8 cellular contexts compared by ENCODE assay signal in genomic region chr6:52263709-52264320, GRCh38. TPM values are rescaled to one million over a fixed set of nuclear protein-coding genes. Genes with fewer than 3 reads are reported as not detected.
A peak's percentile ranks its signal among the peaks of the same experiment; 100 is the strongest.
DNase-seq lines count a peak whose midpoint lies in the region; ATAC-seq and TF ChIP-seq lines count a peak whose summit lies in the region.

No MANE protein-coding gene starts in this region.

- no peaks in the 10 kb centered on the region for H3K27me3 Mint-ChIP-seq in activated CD4-positive, alpha-beta memory T cell treated with anti-CD3 and anti-CD28 coated beads for 36 hours

- intact Hi-C loops in activated CD4-positive, alpha-beta memory T cell treated with anti-CD3 and anti-CD28 coated beads for 36 hours (cut with micrococcal nuclease) = loop anchor here (1.0 to 2.0 kb wide), 2 partner anchors 51 to 101 kb away; no protein-coding TSS in a partner anchor

- H3K4me3 Mint-ChIP-seq in activated CD4-positive, alpha-beta memory T cell treated with anti-CD3 and anti-CD28 coated beads for 36 hours = no peak overlapping the region

- peaks cover 63% of the 10 kb centered on the region for H3K36me3 Mint-ChIP-seq in activated CD4-positive, alpha-beta memory T cell treated with anti-CD3 and anti-CD28 coated beads for 36 hours

- ATAC-seq in GM18499 (IDR thresholded peaks at IDR 0.05; ENCODE audit: insufficient read depth, unreplicated experiment) (peak; percentile 63), HG02943 (IDR thresholded peaks at IDR 0.05; ENCODE audit: low read depth, unreplicated experiment) (peak; percentile 67)

- H3K27ac Mint-ChIP-seq in activated CD4-positive, alpha-beta memory T cell treated with anti-CD3 and anti-CD28 coated beads for 36 hours = peak overlapping the region; percentile 49

- CTCF ChIA-PET in AG04449 (lab: Yijun Ruan, JAX) = interaction anchor here (0.6 to 5.7 kb wide), 43 partner anchors 8 to 1450 kb away, joined by 3 to 94 read pairs (median 4); partner anchors contain the start of gene MCM3
- CTCF ChIA-PET in activated CD4-positive, alpha-beta memory T cell treated with anti-CD3 and anti-CD28 coated beads for 36 hours (lab: Charles Lee) = interaction anchor here (1.0 to 7.8 kb wide), 26 partner anchors 8 to 214 kb away, joined by 3 to 120 read pairs (median 6); partner anchors contain the start of genes MCM3 and PAQR8

- DNase-seq in AG04449 (ENCODE audit: low read depth, low spot score) = peak; percentile 17
- peak; percentile 30 for DNase-seq in NCI-H510A (lab: John Stamatoyannopoulos, UW)
- peak; percentile 82 for DNase-seq in activated CD4-positive, alpha-beta memory T cell treated with anti-CD3 and anti-CD28 coated beads for 36 hours
- peak; percentile 53 for DNase-seq in effector CD8-positive, alpha-beta T cell (lab: John Stamatoyannopoulos, UW)
- DNase-seq in mucosa of gallbladder (ENCODE audit: low spot score) = peak; percentile 52
- peak; percentile 33 for DNase-seq in stimulated activated CD8-positive, alpha-beta memory T cell treated with anti-CD3 and anti-CD28 coated beads, Interleukin-7, amount 100 ng/mL, for 24 hours (ENCODE audit: low read depth)

- H3K9me3 Mint-ChIP-seq in activated CD4-positive, alpha-beta memory T cell treated with anti-CD3 and anti-CD28 coated beads for 36 hours = no peaks in the 10 kb centered on the region

- TF ChIP-seq CTCF in AG04449 (IDR thresholded peaks at IDR 0.05; ENCODE audit: insufficient read depth, low read length, missing control alignments) = peak; percentile 91

- no peak overlapping the region for H3K4me3 ChIP-seq in AG04449 (ENCODE audit: low read depth, low read length)

- POLR2A ChIA-PET in AG04449 (lab: Yijun Ruan, JAX) = no interaction called here
- POLR2A ChIA-PET in activated CD4-positive, alpha-beta memory T cell treated with anti-CD3 and anti-CD28 coated beads for 36 hours (lab: Charles Lee) = interaction anchor here (1.5 kb wide), 1 partner anchor 102 kb away, joined by 3 read pairs; no protein-coding TSS in a partner anchor

- H3K4me1 Mint-ChIP-seq in activated CD4-positive, alpha-beta memory T cell treated with anti-CD3 and anti-CD28 coated beads for 36 hours (ENCODE audit: low read depth) = no peaks in the 10 kb centered on the region

RNA-seq across cellular contexts. Expression of gene IL17F, which starts 19.5 kb away (rescaled TPM):
- 100 to 1,000 TPM; 113 to 119 TPM for total RNA-seq in activated CD4-positive, alpha-beta memory T cell treated with anti-CD3 and anti-CD28 coated beads for 36 hours
- total RNA-seq in mucosa of gallbladder = not detected

RNA-seq across cellular contexts. Expression of gene MCM3, which starts 20.7 kb away (rescaled TPM):
- total RNA-seq in activated CD4-positive, alpha-beta memory T cell treated with anti-CD3 and anti-CD28 coated beads for 36 hours = 100 to 1,000 TPM; 231 to 244 TPM
- 32.2 TPM for total RNA-seq in mucosa of gallbladder

Comparison
In these comparisons a context has a peak if more than half of its experiments do, and no peak if none do; other contexts are left out.
1. DNase-seq: peak in every context shown above with its lines; median percentile 82 in activated CD4-positive, alpha-beta memory T cell treated with anti-CD3 and anti-CD28 coated beads for 36 hours; 53 in effector CD8-positive, alpha-beta T cell; 52 in mucosa of gallbladder; 33 in stimulated activated CD8-positive, alpha-beta memory T cell treated with anti-CD3 and anti-CD28 coated beads, Interleukin-7, amount 100 ng/mL, for 24 hours; 30 in NCI-H510A; 17 in AG04449.
2. RNA of gene IL17F, which starts 19.5 kb away (total RNA-seq): 113 to 119 TPM in activated CD4-positive, alpha-beta memory T cell treated with anti-CD3 and anti-CD28 coated beads for 36 hours; not detected in mucosa of gallbladder (single experiment); every median in the first group is over 100 times any median in the second.